In genomic region chr15:90871097-90871715, GRCh38 we compare ENCODE assay signal across 8 cellular contexts. TPM values are rescaled to one million over a fixed set of nuclear protein-coding genes. Genes with fewer than 3 reads are reported as not detected.
A peak's percentile ranks its signal among the peaks of the same experiment; 100 is the strongest.
DNase-seq lines count a peak whose midpoint lies in the region; ATAC-seq and TF ChIP-seq lines count a peak whose summit lies in the region.

No MANE protein-coding gene starts in this region.

- peak overlapping the region; percentile 66 for H3K9ac ChIP-seq in rectal smooth muscle tissue (ENCODE audit: low read length)

- CTCF ChIA-PET in activated naive CD4-positive, alpha-beta T cell treated with anti-CD3 and anti-CD28 coated beads, Interleukin-2, amount 10 ng/mL, durations not matched to agents 7 days and 5 days (lab: Charles Lee) = interaction anchor here (1.5 to 2.7 kb wide), 2 partner anchors 15 to 34 kb away, joined by 4 to 10 read pairs; no protein-coding TSS in a partner anchor

- H3K27me3 ChIP-seq in heart right ventricle (no peaks in the 10 kb centered on the region), rectal smooth muscle tissue (ENCODE audit: control insufficient read depth, insufficient read depth, low read length) (no peaks in the 10 kb centered on the region)

- peaks cover 20% of the 10 kb centered on the region for H3K36me3 Mint-ChIP-seq in activated naive CD4-positive, alpha-beta T cell treated with anti-CD3 and anti-CD28 coated beads, Interleukin-2, amount 10 ng/mL, durations not matched to agents 7 days and 5 days

- ATAC-seq in heart right ventricle (peak in 4 of 8 donors; percentile 3 to 12 (median 10)), GM18858 (IDR thresholded peaks at IDR 0.05; ENCODE audit: unreplicated experiment) (no peak)

- peak overlapping the region; percentile 90 to 100 (median 98) for H3K27ac ChIP-seq in heart right ventricle
- H3K27ac ChIP-seq in rectal smooth muscle tissue (ENCODE audit: low read depth, low read length) = peak overlapping the region; percentile 85

- TF ChIP-seq CTCF in heart right ventricle (IDR thresholded peaks at IDR 0.05) = no peak

- peak overlapping the region; percentile 96 for H3K27ac Mint-ChIP-seq in activated naive CD4-positive, alpha-beta T cell treated with anti-CD3 and anti-CD28 coated beads, Interleukin-2, amount 10 ng/mL, durations not matched to agents 7 days and 5 days

- intact Hi-C loops in heart right ventricle (cut with DNase I) = loop anchor here in 5 of 10 donors (2.0 to 5.0 kb wide), 3 partner anchors 14 to 154 kb away; partner anchors contain the start of genes BLM (in 4 of the 5) and FES (in 1 of the 5)

- H3K4me1 ChIP-seq in heart right ventricle (peaks cover 20 to 67% (median 52%) of the 10 kb centered on the region in 9 donors), rectal smooth muscle tissue (ENCODE audit: control insufficient read depth, insufficient read depth, low read length) (peaks cover 11% of the 10 kb centered on the region)

- H3K9me3 Mint-ChIP-seq in activated naive CD4-positive, alpha-beta T cell treated with anti-CD3 and anti-CD28 coated beads, Interleukin-2, amount 10 ng/mL, durations not matched to agents 7 days and 5 days = no peaks in the 10 kb centered on the region

- WGBS in heart right ventricle, 2 donors = 1% methylated on average over 44 to 67 of the region's 74 CpGs

- DNase-seq in DMS53 (lab: John Stamatoyannopoulos, UW) (peak; percentile 63), DMS53 treated with DMSO at 0.1 percent for 48 hours (lab: John Stamatoyannopoulos, UW; ENCODE audit: unreplicated experiment) (no peak), KBM-7 (peak; percentile 48), heart right ventricle (peak in 1 of 2 donors; percentile 53), cortex of kidney (lab: John Stamatoyannopoulos, UW) (no peak)
- DNase-seq in activated naive CD4-positive, alpha-beta T cell treated with anti-CD3 and anti-CD28 coated beads, Interleukin-2, amount 10 ng/mL, durations not matched to agents 7 days and 5 days = peak; percentile 53

- H3K9me3 ChIP-seq in heart right ventricle = no peaks in the 10 kb centered on the region

- in situ Hi-C loops in KBM-7 (cut with MboI; ENCODE audit: low pct_unique_long_range_greater_than_20kb, low sequenced_read_pairs) = no loop called here

- peaks cover 0 to 15% (median 6%) of the 10 kb centered on the region in 9 donors for H3K36me3 ChIP-seq in heart right ventricle
- H3K36me3 ChIP-seq in rectal smooth muscle tissue (ENCODE audit: control insufficient read depth, insufficient read depth, low read length) = peaks cover 4% of the 10 kb centered on the region

- peak overlapping the region; percentile 65 to 95 (median 80) for H3K4me3 ChIP-seq in heart right ventricle
- peak overlapping the region; percentile 83 for H3K4me3 ChIP-seq in rectal smooth muscle tissue (ENCODE audit: low read length)

- no peaks in the 10 kb centered on the region for H3K27me3 Mint-ChIP-seq in activated naive CD4-positive, alpha-beta T cell treated with anti-CD3 and anti-CD28 coated beads, Interleukin-2, amount 10 ng/mL, durations not matched to agents 7 days and 5 days

- H3K4me1 Mint-ChIP-seq in activated naive CD4-positive, alpha-beta T cell treated with anti-CD3 and anti-CD28 coated beads, Interleukin-2, amount 10 ng/mL, durations not matched to agents 7 days and 5 days = peaks cover 73% of the 10 kb centered on the region

- peak overlapping the region; percentile 89 for H3K4me3 Mint-ChIP-seq in activated naive CD4-positive, alpha-beta T cell treated with anti-CD3 and anti-CD28 coated beads, Interleukin-2, amount 10 ng/mL, durations not matched to agents 7 days and 5 days

RNA-seq across cellular contexts. Expression of gene FURIN, which starts 2.8 kb away (rescaled TPM):
- total RNA-seq in heart right ventricle = 10 to 100 TPM; 35.1 to 82.5 (median 40.9) TPM
- polyA plus RNA-seq in heart right ventricle = 10 to 100 TPM; 29.5 to 77.1 TPM

RNA-seq across cellular contexts. Expression of gene FES, which starts 13.1 kb away (rescaled TPM):
- 10 to 100 TPM in 8 of 10 donors, 1 to 10 TPM in 2; 8.6 to 27.7 (median 11.5) TPM for total RNA-seq in heart right ventricle
- 10 to 100 TPM; 17.7 to 23.3 TPM for polyA plus RNA-seq in heart right ventricle

RNA-seq across cellular contexts. Expression of gene MAN2A2, which starts 31.9 kb away (rescaled TPM):
- 100 to 1,000 TPM in 4 of 10 donors, 10 to 100 TPM in 6; 78.3 to 157 (median 98.1) TPM for total RNA-seq in heart right ventricle
- polyA plus RNA-seq in heart right ventricle = 10 to 100 TPM; 24.8 to 84.5 TPM

Comparison
In these comparisons a context has a peak if more than half of its experiments do, and no peak if none do; other contexts are left out.
1. DNase-seq: peak in DMS53 (single experiment), KBM-7 (single experiment) and activated naive CD4-positive, alpha-beta T cell treated with anti-CD3 and anti-CD28 coated beads, Interleukin-2, amount 10 ng/mL, durations not matched to agents 7 days and 5 days (single experiment); none in DMS53 treated with DMSO at 0.1 percent for 48 hours (single experiment) and cortex of kidney (single experiment).